ENCODE assay signal across 1 cellular context in the genomic region with DNA sequence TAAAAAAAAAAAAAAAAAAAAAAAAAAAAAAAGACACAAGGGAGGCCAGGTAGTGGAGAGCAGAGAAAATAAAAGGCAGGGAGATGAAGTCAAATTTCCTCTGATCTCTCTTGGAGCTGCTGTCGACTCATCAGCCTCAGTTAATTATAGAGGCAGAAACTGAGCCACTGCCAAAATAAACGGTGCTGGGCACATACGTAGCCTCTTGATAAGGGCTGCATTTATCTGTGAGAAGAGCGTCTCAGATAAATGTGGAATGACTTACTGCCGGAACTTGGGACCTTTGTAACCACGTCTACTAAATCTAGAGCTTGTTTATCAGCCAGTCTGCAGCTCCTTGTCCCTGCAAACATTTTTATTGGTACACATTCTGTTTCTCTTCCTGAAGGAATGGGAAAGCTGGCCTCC.
TF ChIP-seq lines count a peak whose summit lies in the region.

No MANE protein-coding gene starts in this region.

TF ChIP-seq in K562, 482 proteins besides CTCF, POLR2A, EP300 and RAD21 (continued from another document and continues in another):
- TF ChIP-seq FOXP4 (CRISPR knock-in tag; IDR thresholded peaks at IDR 0.05; ENCODE audit: borderline replicate concordance) (no peak), ZNF561 (CRISPR knock-in tag; conservative IDR thresholded peaks at IDR 0.05) (no peak), ZNF609 (CRISPR knock-in tag; IDR thresholded peaks at IDR 0.05; ENCODE audit: borderline replicate concordance) (no peak), DDX20 (tag; IDR thresholded peaks at IDR 0.05; ENCODE audit: low read depth) (no peak), MXI1 (IDR thresholded peaks at IDR 0.05; ENCODE audit: low read depth, low read length) (no peak), DMBX1 (CRISPR knock-in tag; IDR thresholded peaks at IDR 0.05; ENCODE audit: borderline replicate concordance) (peak; percentile 59; the same call in 1 of the 2 replicates), DACH1 (IDR thresholded peaks at IDR 0.05; ENCODE audit: partially characterized antibody) (peak; percentile 29), ZNF282 (CRISPR knock-in tag; IDR thresholded peaks at IDR 0.05) (no peak), ZSCAN32 (CRISPR knock-in tag; IDR thresholded peaks at IDR 0.05) (no peak), RBM34 (IDR thresholded peaks at IDR 0.05; ENCODE audit: borderline replicate concordance, insufficient read depth, low read length) (no peak), SFPQ (IDR thresholded peaks at IDR 0.05; ENCODE audit: low read depth, low read length) (no peak), POLR2AphosphoS2 (IDR thresholded peaks at IDR 0.05; ENCODE audit: low read length) (no peak), ZNF143 (CRISPR knock-in tag; IDR thresholded peaks at IDR 0.05) (no peak), ZNF583 (CRISPR knock-in tag; IDR thresholded peaks at IDR 0.05) (no peak), NUFIP1 (IDR thresholded peaks at IDR 0.05; ENCODE audit: partially characterized antibody) (no peak), ZBTB49 (CRISPR knock-in tag; IDR thresholded peaks at IDR 0.05; ENCODE audit: borderline replicate concordance) (no peak), RBM14 (IDR thresholded peaks at IDR 0.05; ENCODE audit: borderline replicate concordance, insufficient read depth, low read depth, low read length) (no peak), NFIX (CRISPR knock-in tag; IDR thresholded peaks at IDR 0.05; ENCODE audit: low read depth) (no peak), ZKSCAN3 (CRISPR knock-in tag; IDR thresholded peaks at IDR 0.05) (no peak), CGGBP1 (CRISPR knock-in tag; IDR thresholded peaks at IDR 0.05) (no peak), ZNF431 (CRISPR knock-in tag; IDR thresholded peaks at IDR 0.05) (no peak), CHD4 (IDR thresholded peaks at IDR 0.05; ENCODE audit: insufficient read depth, insufficient replicate concordance, low read depth, low read length, poor library complexity, severe bottlenecking) (no peak), MCM5 (IDR thresholded peaks at IDR 0.05; ENCODE audit: low read depth) (no peak), ZFP91 (CRISPR knock-in tag; IDR thresholded peaks at IDR 0.05) (no peak), ZNF57 (CRISPR knock-in tag; IDR thresholded peaks at IDR 0.05) (no peak), SMC3 (conservative IDR thresholded peaks at IDR 0.05; ENCODE audit: insufficient read depth, low read depth, low read length) (no peak)
- TF ChIP-seq, protein P1, sequence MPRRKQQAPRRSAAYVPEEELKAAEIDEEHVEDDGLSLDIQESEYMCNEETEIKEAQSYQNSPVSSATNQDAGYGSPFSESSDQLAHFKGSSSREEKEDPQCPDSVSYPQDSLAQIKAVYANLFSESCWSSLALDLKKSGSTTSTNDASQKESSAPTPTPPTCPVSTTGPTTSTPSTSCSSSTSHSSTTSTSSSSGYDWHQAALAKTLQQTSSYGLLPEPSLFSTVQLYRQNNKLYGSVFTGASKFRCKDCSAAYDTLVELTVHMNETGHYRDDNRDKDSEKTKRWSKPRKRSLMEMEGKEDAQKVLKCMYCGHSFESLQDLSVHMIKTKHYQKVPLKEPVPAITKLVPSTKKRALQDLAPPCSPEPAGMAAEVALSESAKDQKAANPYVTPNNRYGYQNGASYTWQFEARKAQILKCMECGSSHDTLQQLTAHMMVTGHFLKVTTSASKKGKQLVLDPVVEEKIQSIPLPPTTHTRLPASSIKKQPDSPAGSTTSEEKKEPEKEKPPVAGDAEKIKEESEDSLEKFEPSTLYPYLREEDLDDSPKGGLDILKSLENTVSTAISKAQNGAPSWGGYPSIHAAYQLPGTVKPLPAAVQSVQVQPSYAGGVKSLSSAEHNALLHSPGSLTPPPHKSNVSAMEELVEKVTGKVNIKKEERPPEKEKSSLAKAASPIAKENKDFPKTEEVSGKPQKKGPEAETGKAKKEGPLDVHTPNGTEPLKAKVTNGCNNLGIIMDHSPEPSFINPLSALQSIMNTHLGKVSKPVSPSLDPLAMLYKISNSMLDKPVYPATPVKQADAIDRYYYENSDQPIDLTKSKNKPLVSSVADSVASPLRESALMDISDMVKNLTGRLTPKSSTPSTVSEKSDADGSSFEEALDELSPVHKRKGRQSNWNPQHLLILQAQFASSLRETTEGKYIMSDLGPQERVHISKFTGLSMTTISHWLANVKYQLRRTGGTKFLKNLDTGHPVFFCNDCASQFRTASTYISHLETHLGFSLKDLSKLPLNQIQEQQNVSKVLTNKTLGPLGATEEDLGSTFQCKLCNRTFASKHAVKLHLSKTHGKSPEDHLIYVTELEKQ (CRISPR knock-in tag; IDR thresholded peaks at IDR 0.05), result no peak
- TF ChIP-seq, protein P2, sequence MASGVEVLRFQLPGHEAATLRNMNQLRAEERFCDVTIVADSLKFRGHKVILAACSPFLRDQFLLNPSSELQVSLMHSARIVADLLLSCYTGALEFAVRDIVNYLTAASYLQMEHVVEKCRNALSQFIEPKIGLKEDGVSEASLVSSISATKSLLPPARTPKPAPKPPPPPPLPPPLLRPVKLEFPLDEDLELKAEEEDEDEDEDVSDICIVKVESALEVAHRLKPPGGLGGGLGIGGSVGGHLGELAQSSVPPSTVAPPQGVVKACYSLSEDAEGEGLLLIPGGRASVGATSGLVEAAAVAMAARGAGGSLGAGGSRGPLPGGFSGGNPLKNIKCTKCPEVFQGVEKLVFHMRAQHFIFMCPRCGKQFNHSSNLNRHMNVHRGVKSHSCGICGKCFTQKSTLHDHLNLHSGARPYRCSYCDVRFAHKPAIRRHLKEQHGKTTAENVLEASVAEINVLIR (CRISPR knock-in tag; IDR thresholded peaks at IDR 0.05), result 0 out of 2 replicates have a peak, but pooled peaks have one; percentile 49
- TF ChIP-seq, protein P3, sequence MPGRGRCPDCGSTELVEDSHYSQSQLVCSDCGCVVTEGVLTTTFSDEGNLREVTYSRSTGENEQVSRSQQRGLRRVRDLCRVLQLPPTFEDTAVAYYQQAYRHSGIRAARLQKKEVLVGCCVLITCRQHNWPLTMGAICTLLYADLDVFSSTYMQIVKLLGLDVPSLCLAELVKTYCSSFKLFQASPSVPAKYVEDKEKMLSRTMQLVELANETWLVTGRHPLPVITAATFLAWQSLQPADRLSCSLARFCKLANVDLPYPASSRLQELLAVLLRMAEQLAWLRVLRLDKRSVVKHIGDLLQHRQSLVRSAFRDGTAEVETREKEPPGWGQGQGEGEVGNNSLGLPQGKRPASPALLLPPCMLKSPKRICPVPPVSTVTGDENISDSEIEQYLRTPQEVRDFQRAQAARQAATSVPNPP (IDR thresholded peaks at IDR 0.05; ENCODE audit: borderline replicate concordance, insufficient read depth, insufficient read length), result no peak
- TF ChIP-seq, protein P4, sequence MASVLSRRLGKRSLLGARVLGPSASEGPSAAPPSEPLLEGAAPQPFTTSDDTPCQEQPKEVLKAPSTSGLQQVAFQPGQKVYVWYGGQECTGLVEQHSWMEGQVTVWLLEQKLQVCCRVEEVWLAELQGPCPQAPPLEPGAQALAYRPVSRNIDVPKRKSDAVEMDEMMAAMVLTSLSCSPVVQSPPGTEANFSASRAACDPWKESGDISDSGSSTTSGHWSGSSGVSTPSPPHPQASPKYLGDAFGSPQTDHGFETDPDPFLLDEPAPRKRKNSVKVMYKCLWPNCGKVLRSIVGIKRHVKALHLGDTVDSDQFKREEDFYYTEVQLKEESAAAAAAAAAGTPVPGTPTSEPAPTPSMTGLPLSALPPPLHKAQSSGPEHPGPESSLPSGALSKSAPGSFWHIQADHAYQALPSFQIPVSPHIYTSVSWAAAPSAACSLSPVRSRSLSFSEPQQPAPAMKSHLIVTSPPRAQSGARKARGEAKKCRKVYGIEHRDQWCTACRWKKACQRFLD (CRISPR knock-in tag; IDR thresholded peaks at IDR 0.05), result peak; percentile 58
